8 cellular contexts compared by ENCODE assay signal in genomic region chr1:93847811-93848288, GRCh38. TPM values are rescaled to one million over a fixed set of nuclear protein-coding genes. Genes with fewer than 3 reads are reported as not detected.
A peak's percentile ranks its signal among the peaks of the same experiment; 100 is the strongest.
DNase-seq lines count a peak whose midpoint lies in the region; ATAC-seq and TF ChIP-seq lines count a peak whose summit lies in the region.

No MANE protein-coding gene starts in this region.

- peak in 1 of 2 donors; percentile 10 for TF ChIP-seq EP300 in tibial nerve (IDR thresholded peaks at IDR 0.05)

- H3K9me3 ChIP-seq in KOPT-K1 (ENCODE audit: insufficient read depth, low read length, poor library complexity, severe bottlenecking) (no peaks in the 10 kb centered on the region), parathyroid adenoma (ENCODE audit: control insufficient read depth, low read length) (no peaks in the 10 kb centered on the region), tibial nerve (no peaks in the 10 kb centered on the region)

- H3K27ac Mint-ChIP-seq in activated naive CD4-positive, alpha-beta T cell treated with anti-CD3 and anti-CD28 coated beads, Interleukin-2, amount 50 U/mL, for 72 hours = peak overlapping the region; percentile 99 to 100

- H3K4me1 ChIP-seq in parathyroid adenoma (peaks cover 4% of the 10 kb centered on the region), tibial nerve (peaks cover 0 to 40% (median 13%) of the 10 kb centered on the region in 4 donors)

- peak overlapping the region; percentile 72 for H3K27ac ChIP-seq in KOPT-K1 (ENCODE audit: low read depth, low read length, poor library complexity, severe bottlenecking)
- peak overlapping the region; percentile 92 for H3K27ac ChIP-seq in parathyroid adenoma
- peak overlapping the region; percentile 83 to 99 (median 99) for H3K27ac ChIP-seq in tibial nerve

- in situ Hi-C loops in SK-MEL-5 (cut with HindIII; ENCODE audit: low pct_unique_long_range_greater_than_20kb, low sequenced_read_pairs) = no loop called here

- peaks cover 0 to 4% of the 10 kb centered on the region in 2 donors for H3K9me3 Mint-ChIP-seq in activated naive CD4-positive, alpha-beta T cell treated with anti-CD3 and anti-CD28 coated beads, Interleukin-2, amount 50 U/mL, for 72 hours

- DNase-seq in EH (ENCODE audit: low read depth) = peak; percentile 77
- peak; percentile 82 for DNase-seq in SK-MEL-5 (ENCODE audit: low read depth, low spot score)
- peak; percentile 40 to 75 for DNase-seq in activated naive CD4-positive, alpha-beta T cell treated with anti-CD3 and anti-CD28 coated beads, Interleukin-2, amount 50 U/mL, for 72 hours (ENCODE audit: low spot score in 2 of 2)
- DNase-seq in Right ventricle myocardium inferior (ENCODE audit: missing footprints) = peak; percentile 84
- DNase-seq in tibial nerve (ENCODE audit: low spot score in 2 of 2) = peak; percentile 46 to 57

- peak overlapping the region; percentile 79 for H3K4me2 ChIP-seq in parathyroid adenoma (ENCODE audit: low read length)

- WGBS in tibial nerve, 2 donors = 1% methylated on average over 27 to 28 of the region's 36 CpGs

- H3K79me2 ChIP-seq in parathyroid adenoma = no peaks in the 10 kb centered on the region

- peak overlapping the region; percentile 67 for H3K9ac ChIP-seq in parathyroid adenoma

- TF ChIP-seq CTCF in parathyroid adenoma (IDR thresholded peaks at IDR 0.05) (no peak), tibial nerve (IDR thresholded peaks at IDR 0.05) (no peak)

- H3K36me3 ChIP-seq in KOPT-K1 (ENCODE audit: insufficient read depth, low read length) = no peaks in the 10 kb centered on the region; the same call in 1 of the 2 replicates
- no peaks in the 10 kb centered on the region for H3K36me3 ChIP-seq in parathyroid adenoma (ENCODE audit: control insufficient read depth, insufficient read depth, low read length)
- no peaks in the 10 kb centered on the region for H3K36me3 ChIP-seq in tibial nerve

- no peak for TF ChIP-seq POLR2A in tibial nerve (IDR thresholded peaks at IDR 0.05)

- peak overlapping the region; percentile 98 for H2AFZ ChIP-seq in parathyroid adenoma

- peaks cover 0 to 7% of the 10 kb centered on the region in 2 donors for H3K36me3 Mint-ChIP-seq in activated naive CD4-positive, alpha-beta T cell treated with anti-CD3 and anti-CD28 coated beads, Interleukin-2, amount 50 U/mL, for 72 hours

- H3K27me3 ChIP-seq in parathyroid adenoma (ENCODE audit: control insufficient read depth, insufficient read depth, low read length) (no peaks in the 10 kb centered on the region), tibial nerve (no peaks in the 10 kb centered on the region)

- intact Hi-C loops in Right ventricle myocardium inferior (cut with DNase I) = loop anchor here (2.0 to 5.0 kb wide), 3 partner anchors 167 to 501 kb away; partner anchors contain the start of genes BCAR3 and DR1

- ATAC-seq in GM21825 (IDR thresholded peaks at IDR 0.05; ENCODE audit: unreplicated experiment) = peak; percentile 21
- peak; percentile 24 to 33 for ATAC-seq in activated naive CD4-positive, alpha-beta T cell treated with anti-CD3 and anti-CD28 coated beads, Interleukin-2, amount 50 U/mL, for 72 hours
- ATAC-seq in Right ventricle myocardium inferior = peak; percentile 57

- H3K4me3 ChIP-seq in parathyroid adenoma (ENCODE audit: low read depth, low read length) = peak overlapping the region; percentile 68
- peak overlapping the region; percentile 57 to 95 (median 82) for H3K4me3 ChIP-seq in tibial nerve

RNA-seq across cellular contexts. Expression of gene DNTTIP2, which starts 31.2 kb away (rescaled TPM):
- total RNA-seq in SK-MEL-5 (2014; rRNA removed; shearing (Covaris generic)) = 40.9 and 42.2 TPM in 2 replicates
- polyA plus RNA-seq in SK-MEL-5 (2015; cell fraction: cytosol; rRNA removed) = 29.7 and 34.0 TPM in 2 replicates
- polyA plus RNA-seq in SK-MEL-5 (2015; cell fraction: nucleus; rRNA removed) = 64.0 and 69.5 TPM in 2 replicates
- total RNA-seq in activated naive CD4-positive, alpha-beta T cell treated with anti-CD3 and anti-CD28 coated beads, Interleukin-2, amount 50 U/mL, for 72 hours = 10 to 100 TPM; 64.9 to 67.0 TPM
- total RNA-seq in Right ventricle myocardium inferior (34.8 TPM), tibial nerve (10 to 100 TPM; 11.8 to 36.5 (median 21.3) TPM)

Comparison
In these comparisons a context has a peak if more than half of its experiments do, and no peak if none do; other contexts are left out.
1. Peak in every context shown above with its lines: DNase-seq, ATAC-seq, H3K4me3 ChIP-seq and H3K27ac ChIP-seq.